23 cellular contexts compared by ENCODE assay signal in the genomic region with DNA sequence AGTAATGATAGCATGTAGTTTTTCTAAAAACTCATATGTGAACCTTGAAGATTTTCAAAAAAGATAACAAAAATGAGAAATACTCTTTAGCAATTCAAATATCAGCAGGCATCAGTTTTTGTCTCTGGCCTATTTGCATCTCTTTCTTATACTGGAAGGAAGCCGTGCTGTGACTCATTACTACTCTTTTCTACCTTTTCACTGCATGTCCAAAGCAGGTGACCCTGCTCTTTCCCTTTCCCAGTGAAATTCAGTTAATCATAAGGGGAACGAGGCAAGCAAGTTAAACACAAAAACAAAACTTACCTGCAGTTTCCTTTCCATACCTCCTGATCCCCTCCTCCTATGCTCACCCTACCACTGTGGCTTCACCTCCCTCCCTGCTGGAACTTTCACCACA. TPM values are rescaled to one million over a fixed set of nuclear protein-coding genes. Genes with fewer than 3 reads are reported as not detected.
DNase-seq lines count a peak whose midpoint lies in the region; ATAC-seq, FAIRE-seq and TF ChIP-seq lines count a peak whose summit lies in the region.
"Had no signal": no experiment of that assay in that cellular context is flagged by ENCODE, and none has a peak within 500 bp of the region (broad histone marks: within the 10 kb centered on the region; RNA-seq: fewer than 3 reads in every experiment).

No MANE protein-coding gene starts in this region.

- FAIRE-seq in bronchial epithelial cell (lab: Jason Lieb, UNC) = no peak

- TF ChIP-seq CTCF in bronchial epithelial cell (IDR thresholded peaks at IDR 0.05; ENCODE audit: insufficient read depth, low read length, severe bottlenecking) = no peak

- H3K36me3 ChIP-seq in bronchial epithelial cell (ENCODE audit: control insufficient read depth, insufficient read depth, low read length) = no peaks in the 10 kb centered on the region
- H3K36me3 ChIP-seq: BLaER1, SJCRH30, spleen, uterus had no signal

- no peaks in the 10 kb centered on the region for H3K27me3 ChIP-seq in bronchial epithelial cell (ENCODE audit: control insufficient read depth, insufficient read depth, low read length)
- H3K27me3 ChIP-seq: BLaER1, dorsolateral prefrontal cortex, SJCRH30, uterus had no signal

- H3K4me3 ChIP-seq in bronchial epithelial cell (ENCODE audit: low read depth, low read length) = no peak overlapping the region
- H3K4me3 ChIP-seq: BLaER1, dorsolateral prefrontal cortex, SJCRH30, spleen, uterus had no signal

- peak; percentile 21 for DNase-seq in bronchial epithelial cell (ENCODE audit: low read depth)
- DNase-seq in renal cortical epithelial cell (ENCODE audit: low read depth) = peak; percentile 60
- no peak for DNase-seq in NOMO-1 treated with DMSO at 0.1 percent for 48 hours (lab: John Stamatoyannopoulos, UW; ENCODE audit: unreplicated experiment)
- no peak for DNase-seq in anterior cingulate cortex (lab: John Stamatoyannopoulos, UW)
- DNase-seq: activated CD4-positive, alpha-beta T cell treated with anti-CD3 and anti-CD28 coated beads, Interleukin-2, amount 50 U/mL, for 1 hour; activated CD8-positive, alpha-beta memory T cell treated with anti-CD3 and anti-CD28 coated beads, Interleukin-2, amount 50 U/mL, for 48 hours; caudate nucleus; dorsolateral prefrontal cortex; foreskin melanocyte; GOT3; hypothalamus; NCI-H187; SJCRH30; spleen; uterus had no signal

- peak; percentile 61 for ATAC-seq in GM19395 (IDR thresholded peaks at IDR 0.05; ENCODE audit: unreplicated experiment)
- peak; percentile 47 for ATAC-seq in HG02885 (IDR thresholded peaks at IDR 0.05; ENCODE audit: poor library complexity, unreplicated experiment)
- no peak for ATAC-seq in GM18519 (IDR thresholded peaks at IDR 0.05; ENCODE audit: low FRiP score, unreplicated experiment)
- no peak for ATAC-seq in HG03025 (IDR thresholded peaks at IDR 0.05; ENCODE audit: low FRiP score, unreplicated experiment)
- ATAC-seq: Panc1 had no signal

RNA-seq across cellular contexts. Expression of gene SPATA4, which starts 9.3 kb away (rescaled TPM):
- total RNA-seq in bronchial epithelial cell (under 0.01 and 0.13 TPM in 2 replicates), renal cortical epithelial cell (0.65 and 1.2 TPM in 2 replicates)
- total RNA-seq: epithelial cell of proximal tubule; spleen; T-helper 1 cell treated with Interleukin-12 subunit alpha and Interleukin-12 subunit beta and Interleukin-4 antibody, amounts not matched to agents 30 ng/mL and 1 ng/mL, for 36 hours had no signal

Comparison
In these comparisons a context has a peak if more than half of its experiments do, and no peak if none do; other contexts are left out.
1. ATAC-seq: peak in GM19395 (single experiment) and HG02885 (single experiment); none in GM18519 (single experiment) and HG03025 (single experiment).
2. DNase-seq: peak in bronchial epithelial cell (single experiment) and renal cortical epithelial cell (single experiment); none in NOMO-1 treated with DMSO at 0.1 percent for 48 hours (single experiment) and anterior cingulate cortex (0 of 58).